ENCODE assay signal across 8 cellular contexts in the genomic region with DNA sequence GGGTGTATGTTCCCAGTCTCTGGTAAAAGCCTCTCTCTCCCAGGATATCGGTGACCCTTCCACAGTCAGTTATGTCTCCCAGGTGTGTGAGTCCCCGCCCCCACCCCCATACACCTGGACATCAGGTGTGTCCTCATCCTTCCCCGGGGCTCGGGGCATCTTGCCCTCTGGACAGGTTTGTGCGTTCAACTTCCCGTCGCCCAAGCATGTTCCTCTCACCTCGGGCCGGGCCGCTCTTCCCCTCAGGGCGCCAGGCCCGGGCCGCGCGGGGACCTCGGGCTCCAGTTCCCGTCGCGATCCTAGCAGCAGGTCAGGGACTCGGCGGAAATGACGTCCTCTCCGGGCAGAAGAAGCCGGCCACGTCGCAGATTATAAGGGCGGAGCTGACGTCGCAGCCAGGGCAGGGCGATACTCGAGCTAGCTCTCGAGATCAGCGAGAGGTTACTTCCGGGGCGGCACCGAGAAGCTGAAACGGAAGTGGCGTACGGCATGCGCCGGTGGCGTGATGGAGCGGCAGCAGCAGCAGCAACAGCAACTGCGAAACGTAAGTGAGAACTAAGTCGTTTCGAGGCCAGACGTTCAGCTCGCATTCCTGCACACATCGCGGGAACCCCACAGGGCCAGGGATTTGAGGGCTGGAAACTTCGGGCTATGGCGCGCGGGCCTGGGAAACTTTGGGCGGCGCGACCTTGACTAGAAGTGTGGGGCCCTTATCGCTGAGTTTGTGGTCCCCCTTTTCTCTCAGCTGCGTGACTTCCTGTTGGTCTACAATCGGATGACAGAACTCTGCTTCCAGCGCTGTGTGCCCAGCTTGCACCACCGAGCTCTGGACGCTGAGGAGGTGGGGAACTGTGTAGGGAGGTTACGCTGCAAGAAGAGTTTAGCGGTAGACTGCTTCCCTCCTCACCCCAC. TPM values are rescaled to one million over a fixed set of nuclear protein-coding genes. Genes with fewer than 3 reads are reported as not detected.
DNase-seq lines count a peak whose midpoint lies in the region; ATAC-seq and TF ChIP-seq lines count a peak whose summit lies in the region.

TSS of gene ARFIP2 (minus strand) at position 320 of the 912 bp plus-strand sequence. CDS start 910 bp downstream, outside the sequence.
A gene with protein sequence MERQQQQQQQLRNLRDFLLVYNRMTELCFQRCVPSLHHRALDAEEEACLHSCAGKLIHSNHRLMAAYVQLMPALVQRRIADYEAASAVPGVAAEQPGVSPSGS (plus strand): TSS at position 490 of the 912 bp plus-strand sequence. CDS start 16 bp downstream, at position 506.

- DNase-seq in AG10803 (ENCODE audit: low read depth) (peak; percentile 97), NCI-H460 (ENCODE audit: extremely low read depth, low read depth) (peak; percentile 94), cerebellar nuclear complex (lab: John Stamatoyannopoulos, UW) (peak; percentile 92 to 94), islet precursor cell (peak; percentile 99)
- DNase-seq in activated CD4-positive, CD25-positive, alpha-beta regulatory T cell treated with anti-CD3 and anti-CD28 coated beads, Interleukin-2, amount 50 U/mL, for 72 hours: peak; percentile 95
- peak; percentile 92 to 97 (median 95) for DNase-seq in stimulated activated CD4-positive, alpha-beta T cell treated with anti-CD3 and anti-CD28 coated beads, Interleukin-12 subunit alpha, Interleukin-12 subunit beta, amount 100 ng/mL, for 48 hours (ENCODE audit: low read depth in 2 of 3, low spot score in 1 of 3)

- H3K4me3 ChIP-seq in AG10803 (ENCODE audit: low read length): peak within 1 kb of the TSS; percentile 99

- TF ChIP-seq CTCF in AG10803 (conservative IDR thresholded peaks at IDR 0.05; ENCODE audit: low read length): no peak

- ATAC-seq in GM19043 (IDR thresholded peaks at IDR 0.05; ENCODE audit: low read depth, unreplicated experiment) (peak; percentile 99), HG03378 (IDR thresholded peaks at IDR 0.05; ENCODE audit: unreplicated experiment) (peak; percentile 97)

RNA-seq across cellular contexts. Expression of gene ARFIP2, which starts in this region (rescaled TPM):
- total RNA-seq in NCI-H460 (2014; rRNA removed; shearing (Covaris generic)): 47.8 and 49.2 TPM in 2 replicates
- 86.2 and 89.5 TPM in 2 replicates for polyA plus RNA-seq in NCI-H460 (2014; cell fraction: nucleus; rRNA removed)

RNA-seq across cellular contexts. Expression of the second gene that starts in this region (rescaled TPM):
- 21.0 and 21.9 TPM in 2 replicates for total RNA-seq in NCI-H460 (2014; rRNA removed; shearing (Covaris generic))
- polyA plus RNA-seq in NCI-H460 (2014; cell fraction: nucleus; rRNA removed): 19.9 and 50.5 TPM in 2 replicates

Comparison
In these comparisons a context has a peak if more than half of its experiments do, and no peak if none do; other contexts are left out.
1. Peak in every context shown above with its lines: DNase-seq, ATAC-seq and H3K4me3 ChIP-seq.